ENCODE assay signal across 17 cellular contexts in genomic region chr1:166843322-166843721, GRCh38. TPM values are rescaled to one million over a fixed set of nuclear protein-coding genes. Genes with fewer than 3 reads are reported as not detected.
DNase-seq lines count a peak whose midpoint lies in the region; ATAC-seq, FAIRE-seq and TF ChIP-seq lines count a peak whose summit lies in the region.
"Had no signal": no experiment of that assay in that cellular context is flagged by ENCODE, and none has a peak within 500 bp of the region (broad histone marks: within the 10 kb centered on the region; RNA-seq: fewer than 3 reads in every experiment).

No MANE protein-coding gene starts in this region.

- ATAC-seq in activated T-cell treated with anti-CD3 and anti-CD28 coated beads, Interleukin-2, amount 50 U/mL, for 72 hours (replicated peaks in 1 of 2), result no peak
- ATAC-seq in HG03571 (IDR thresholded peaks at IDR 0.05; ENCODE audit: unreplicated experiment), result no peak
- ATAC-seq: activated CD4-positive, CD25-positive, alpha-beta regulatory T cell treated with anti-CD3 and anti-CD28 coated beads, Interleukin-2, amount 50 U/mL, for 24 hours; activated CD8-positive, alpha-beta memory T cell treated with anti-CD3 and anti-CD28 coated beads, Interleukin-2, amount 10 ng/mL, durations not matched to agents 7 days and 5 days; pancreas had no signal

- peak overlapping the region; percentile 37 for H3K4me2 ChIP-seq in astrocyte (ENCODE audit: low read length)

- no peak overlapping the region for H3K4me3 Mint-ChIP-seq in activated T-cell treated with anti-CD3 and anti-CD28 coated beads, Interleukin-2, amount 50 U/mL, for 72 hours
- peak overlapping the region; percentile 54 for H3K4me3 Mint-ChIP-seq in astrocyte (ENCODE audit: unreplicated experiment)
- H3K4me3 Mint-ChIP-seq: activated CD8-positive, alpha-beta memory T cell treated with anti-CD3 and anti-CD28 coated beads, Interleukin-2, amount 10 ng/mL, durations not matched to agents 7 days and 5 days had no signal

- H3K27ac ChIP-seq in astrocyte (ENCODE audit: low read depth, low read length) (no peak overlapping the region), mesodermal cell (ENCODE audit: low read depth, low read length, severe bottlenecking) (peak overlapping the region; percentile 81), temporal lobe (ENCODE audit: low read depth, low read length) (peak overlapping the region; percentile 90)
- H3K27ac ChIP-seq: pancreas had no signal

- H3K4me1 ChIP-seq in astrocyte (ENCODE audit: insufficient read depth, low read length) (peaks cover 36% of the 10 kb centered on the region), mesodermal cell (ENCODE audit: control insufficient read depth, insufficient read depth, low read length, poor library complexity, severe bottlenecking) (peaks cover 52% of the 10 kb centered on the region), HAP-1 (peaks cover 20% of the 10 kb centered on the region)

- peaks cover 63% of the 10 kb centered on the region for H3K36me3 ChIP-seq in astrocyte (ENCODE audit: insufficient read depth, low read length)
- peaks cover 77% of the 10 kb centered on the region for H3K36me3 ChIP-seq in mesodermal cell (ENCODE audit: control insufficient read depth, insufficient read depth, low read length)
- H3K36me3 ChIP-seq in HAP-1 (replicated peaks), result peaks cover 71% of the 10 kb centered on the region

- no peaks in the 10 kb centered on the region for H3K27me3 ChIP-seq in astrocyte (ENCODE audit: insufficient read depth, low read length)
- no peaks in the 10 kb centered on the region for H3K27me3 ChIP-seq in HAP-1 (ENCODE audit: low read depth)
- H3K27me3 ChIP-seq: pancreas had no signal

- H3K4me3 ChIP-seq in astrocyte (ENCODE audit: insufficient read depth, low read depth, low read length) (no peak overlapping the region), mesodermal cell (ENCODE audit: extremely low read depth, insufficient read depth, low read length, poor library complexity, severe bottlenecking) (no peak overlapping the region), HAP-1 (no peak overlapping the region)
- H3K4me3 ChIP-seq: mucosa of descending colon, pancreas had no signal

- H3K9me3 ChIP-seq in astrocyte (ENCODE audit: insufficient read depth, low read depth, low read length) (no peaks in the 10 kb centered on the region), mesodermal cell (ENCODE audit: control insufficient read depth, low read length) (no peaks in the 10 kb centered on the region), HAP-1 (no peaks in the 10 kb centered on the region)
- H3K9me3 ChIP-seq: mucosa of descending colon, pancreas had no signal

- H3K9ac ChIP-seq in astrocyte (ENCODE audit: low read length), result no peak overlapping the region

- peaks cover 70% of the 10 kb centered on the region for H3K79me2 ChIP-seq in astrocyte (ENCODE audit: insufficient read depth, low read length)

- TF ChIP-seq CTCF in astrocyte (IDR thresholded peaks at IDR 0.05; ENCODE audit: insufficient read depth, low read depth, low read length), result no peak

- peaks cover 18 to 30% of the 10 kb centered on the region in 2 donors for H3K36me3 Mint-ChIP-seq in activated T-cell treated with anti-CD3 and anti-CD28 coated beads, Interleukin-2, amount 50 U/mL, for 72 hours (ENCODE audit: insufficient read depth in 2 of 2)
- peaks cover 15% of the 10 kb centered on the region for H3K36me3 Mint-ChIP-seq in astrocyte (ENCODE audit: low read depth, unreplicated experiment)

- H2AFZ ChIP-seq in astrocyte (ENCODE audit: low read depth, low read length), result no peak overlapping the region

- no peaks in the 10 kb centered on the region for H3K27me3 Mint-ChIP-seq in activated T-cell treated with anti-CD3 and anti-CD28 coated beads, Interleukin-2, amount 50 U/mL, for 72 hours (ENCODE audit: low read depth)
- no peaks in the 10 kb centered on the region for H3K27me3 Mint-ChIP-seq in astrocyte (ENCODE audit: low read depth, unreplicated experiment)
- H3K27me3 Mint-ChIP-seq: activated CD8-positive, alpha-beta memory T cell treated with anti-CD3 and anti-CD28 coated beads, Interleukin-2, amount 10 ng/mL, durations not matched to agents 7 days and 5 days had no signal

- WGBS in mesodermal cell (ENCODE audit: insufficient coverage in 2 of 2), 2 experiments, result 90 to 91% methylated on average over 4 to 5 of the region's 6 CpGs

- H4K20me1 ChIP-seq in astrocyte (ENCODE audit: insufficient read depth, low read length), result peaks cover 77% of the 10 kb centered on the region

- no peak for DNase-seq in activated T-cell treated with anti-CD3 and anti-CD28 coated beads, Interleukin-2, amount 50 U/mL, for 72 hours
- no peak for DNase-seq in activated T-cell treated with anti-CD3 and anti-CD28 coated beads, Interleukin-2, amount 50 U/mL, for 48 hours
- no peak for DNase-seq in astrocyte (ENCODE audit: low read depth)
- no peak for DNase-seq in HAP-1 (ENCODE audit: low spot score in 2 of 2)
- no peak for DNase-seq in urothelium cell line (ENCODE audit: low spot score)
- DNase-seq: activated CD8-positive, alpha-beta memory T cell treated with anti-CD3 and anti-CD28 coated beads, Interleukin-2, amount 10 ng/mL, durations not matched to agents 7 days and 5 days; DMS79; erythroblast; glutamatergic neuron; mucosa of descending colon; NCI-H1436 had no signal

- no peak for FAIRE-seq in astrocyte (lab: Jason Lieb, UNC)
- FAIRE-seq in urothelium cell line (lab: Jason Lieb, UNC), result no peak
- FAIRE-seq: colon, pancreas had no signal

- H3K27ac Mint-ChIP-seq in activated T-cell treated with anti-CD3 and anti-CD28 coated beads, Interleukin-2, amount 50 U/mL, for 72 hours, result peak overlapping the region; percentile 52
- peak overlapping the region; percentile 64 for H3K27ac Mint-ChIP-seq in astrocyte (ENCODE audit: unreplicated experiment)

- H3K9me3 Mint-ChIP-seq in activated T-cell treated with anti-CD3 and anti-CD28 coated beads, Interleukin-2, amount 50 U/mL, for 72 hours, result no peaks in the 10 kb centered on the region
- no peaks in the 10 kb centered on the region for H3K9me3 Mint-ChIP-seq in astrocyte (ENCODE audit: unreplicated experiment)

- H3K4me1 Mint-ChIP-seq in activated T-cell treated with anti-CD3 and anti-CD28 coated beads, Interleukin-2, amount 50 U/mL, for 72 hours (ENCODE audit: low read depth), result peaks cover 76% of the 10 kb centered on the region
- peaks cover 48% of the 10 kb centered on the region for H3K4me1 Mint-ChIP-seq in astrocyte (ENCODE audit: low read depth, unreplicated experiment)

- in situ Hi-C loops in HAP-1 (cut with MboI; ENCODE audit: low sequenced_read_pairs), result no loop called here

RNA-seq across cellular contexts. Expression of gene POGK, which starts 4.0 kb away (rescaled TPM):
- 10 to 100 TPM; 50.6 to 51.7 TPM for total RNA-seq in activated T-cell treated with anti-CD3 and anti-CD28 coated beads, Interleukin-2, amount 50 U/mL, for 72 hours
- total RNA-seq in astrocyte (41.6 and 44.2 TPM in 2 replicates), temporal lobe (48.9 TPM)
- 32.3 TPM for polyA plus RNA-seq in mesodermal cell (2013, experiment 1 of 2)
- polyA plus RNA-seq in mesodermal cell (2013, experiment 2 of 2), result 27.0 TPM

RNA-seq across cellular contexts. Expression of gene TADA1, which starts 32.7 kb away (rescaled TPM):
- total RNA-seq in activated T-cell treated with anti-CD3 and anti-CD28 coated beads, Interleukin-2, amount 50 U/mL, for 72 hours, result 10 to 100 TPM; 17.3 to 17.9 TPM
- total RNA-seq in astrocyte (9.3 and 9.9 TPM in 2 replicates), temporal lobe (37.1 TPM)
- polyA plus RNA-seq in mesodermal cell (2013, experiment 1 of 2), result 17.1 TPM
- polyA plus RNA-seq in mesodermal cell (2013, experiment 2 of 2), result 17.1 TPM
